8 cellular contexts compared by ENCODE assay signal in genomic region chr9:100472725-100473261, GRCh38. TPM values are rescaled to one million over a fixed set of nuclear protein-coding genes. Genes with fewer than 3 reads are reported as not detected.
A peak's percentile ranks its signal among the peaks of the same experiment; 100 is the strongest.
DNase-seq lines count a peak whose midpoint lies in the region; TF ChIP-seq lines count a peak whose summit lies in the region.

Gene TMEFF1 (plus strand): TSS chr9:100473149. CDS start chr9:100473545, 396 bp downstream.

- intact Hi-C loops in MCF 10A (cut with micrococcal nuclease), result no loop called here

- H3K36me3 Mint-ChIP-seq in MCF 10A (ENCODE audit: insufficient read depth, unreplicated experiment), result no peaks in the 10 kb centered on the region

- POLR2A ChIA-PET in MCF 10A (lab: Yijun Ruan, JAX), result no interaction called here

- CTCF ChIA-PET in MCF 10A (lab: Yijun Ruan, JAX), result interaction anchor here (0.6 to 1.4 kb wide), 4 partner anchors 8 to 638 kb away, joined by 3 read pairs; no protein-coding TSS in a partner anchor

- H3K4me3 ChIP-seq in HUES64 (ENCODE audit: low read length), result peak within 1 kb of the TSS; percentile 67

- H3K9me3 Mint-ChIP-seq in MCF 10A (ENCODE audit: unreplicated experiment), result no peaks in the 10 kb centered on the region

- peak within 1 kb of the TSS; percentile 71 for H3K27ac ChIP-seq in HUES64 (ENCODE audit: low read depth, low read length)

- H3K9ac ChIP-seq in HUES64 (ENCODE audit: low read depth, low read length), result peak within 1 kb of the TSS; percentile 93

- peak within 1 kb of the TSS; percentile 63 for H3K4me3 Mint-ChIP-seq in MCF 10A (ENCODE audit: unreplicated experiment)

- no TSS peak for BruUV-seq in MCF 10A (replicated peaks; lab: Mats Ljungman, UMichigan)

- no peaks in the 10 kb centered on the region for H3K36me3 ChIP-seq in HUES64 (ENCODE audit: insufficient read depth, low read length)

- no peaks in the 10 kb centered on the region for H3K9me3 ChIP-seq in HUES64 (ENCODE audit: insufficient read depth, low read depth, low read length)

- peaks cover 23% of the 10 kb centered on the region for H3K4me1 ChIP-seq in HUES64 (ENCODE audit: insufficient read depth, low read length)

- H3K27me3 ChIP-seq in HUES64 (ENCODE audit: insufficient read depth, low read length), result no peaks in the 10 kb centered on the region

- no peaks in the 10 kb centered on the region for H3K27me3 Mint-ChIP-seq in MCF 10A (ENCODE audit: insufficient read depth, unreplicated experiment)

- DNase-seq in AG09319 (ENCODE audit: extremely low read depth, low read depth), result no peak
- peak; percentile 30 for DNase-seq in GM19240 (ENCODE audit: insufficient read length, low spot score)
- DNase-seq in T-helper 1 cell, result peak in 4 of 5 donors; percentile 4 to 21 (median 14)
- peak; percentile 9 for DNase-seq in MCF 10A (ENCODE audit: unreplicated experiment)
- peak; percentile 95 for DNase-seq in iPS-NIHi7 (ENCODE audit: extremely low spot score)
- DNase-seq in stimulated activated CD4-positive, alpha-beta T cell treated with anti-CD3 and anti-CD28 coated beads, Interleukin-12 subunit alpha, Interleukin-12 subunit beta, amount 100 ng/mL, for 48 hours (ENCODE audit: low read depth in 2 of 3, low spot score in 1 of 3), result peak; percentile 13 to 34 (median 25)
- DNase-seq in NCI-H2029 treated with DMSO at 0.1 percent for 48 hours (lab: John Stamatoyannopoulos, UW), result no peak

- no peak within 1 kb of the TSS for H3K27ac Mint-ChIP-seq in MCF 10A (ENCODE audit: low read depth, unreplicated experiment)

- under 1% methylated on average over 51 of the region's 51 CpGs for WGBS in HUES64

- TF ChIP-seq CTCF in AG09319 (IDR thresholded peaks at IDR 0.05; ENCODE audit: low read depth, low read length), result peak; percentile 10; the same call in 1 of the 2 replicates
- no peak for TF ChIP-seq CTCF in MCF 10A (IDR thresholded peaks at IDR 0.05; ENCODE audit: unreplicated experiment)

- H3K4me1 Mint-ChIP-seq in MCF 10A (ENCODE audit: insufficient read depth, unreplicated experiment), result no peaks in the 10 kb centered on the region

RNA-seq across cellular contexts. Expression of gene TMEFF1, which starts in this region (rescaled TPM):
- 34.6 TPM for polyA plus RNA-seq in HUES64 (2013, experiment 1 of 2)
- 39.4 TPM for polyA plus RNA-seq in HUES64 (2013, experiment 2 of 2)
- total RNA-seq in MCF 10A (2022), result 0.28 and 0.56 TPM in 2 replicates

Comparison
In these comparisons a context has a peak if more than half of its experiments do, and no peak if none do; other contexts are left out.
1. Peak in DNase-seq in MCF 10A; RNA of the gene not detected or under 1 TPM.
2. DNase-seq: peak in GM19240 (single experiment), T-helper 1 cell (4 of 5), iPS-NIHi7 (single experiment) and stimulated activated CD4-positive, alpha-beta T cell treated with anti-CD3 and anti-CD28 coated beads, Interleukin-12 subunit alpha, Interleukin-12 subunit beta, amount 100 ng/mL, for 48 hours (3 of 3); none in AG09319 (single experiment) and NCI-H2029 treated with DMSO at 0.1 percent for 48 hours (single experiment).